In genomic region chr5:147412561-147412960, GRCh38 we compare ENCODE assay signal across 15 cellular contexts.
"Had no signal": no experiment of that assay in that cellular context is flagged by ENCODE, and none has a peak within 500 bp of the region (broad histone marks: within the 10 kb centered on the region; RNA-seq: fewer than 3 reads in every experiment).

No MANE protein-coding gene starts in this region.

- H3K9me3 ChIP-seq: heart right ventricle, ovary, upper lobe of left lung had no signal

- H3K27me3 ChIP-seq: foreskin keratinocyte, heart right ventricle, ovary, upper lobe of left lung had no signal

- H3K4me3 Mint-ChIP-seq: activated CD4-positive, alpha-beta memory T cell treated with anti-CD3 and anti-CD28 coated beads, Interleukin-2, amount 10 ng/mL, durations not matched to agents 7 days and 5 days; activated CD4-positive, alpha-beta T cell treated with anti-CD3 and anti-CD28 coated beads for 36 hours; naive B cell; stimulated activated naive B cell treated with anti-CD40 and anti-IgM and Interleukin-4, amounts not matched to agents 10 μg/mL and 1 μg/mL and 100 μg/mL, for 72 hours had no signal

- DNase-seq: activated CD4-positive, alpha-beta memory T cell treated with anti-CD3 and anti-CD28 coated beads, Interleukin-2, amount 10 ng/mL, durations not matched to agents 7 days and 5 days; activated CD4-positive, alpha-beta T cell treated with anti-CD3 and anti-CD28 coated beads for 36 hours; activated naive CD4-positive, alpha-beta T cell treated with Interleukin-2 at 50 U/mL for 16 hours; activated T-cell treated with anti-CD3 and anti-CD28 coated beads, Interleukin-2, amount 50 U/mL, for 1 hour; foreskin keratinocyte; heart right ventricle; left ventricle myocardium superior; naive B cell; ovary; stimulated activated naive B cell treated with anti-CD40 and anti-IgM and Interleukin-4, amounts not matched to agents 10 μg/mL and 1 μg/mL and 100 μg/mL, for 72 hours; substantia nigra; upper lobe of left lung had no signal

- H3K27ac ChIP-seq: foreskin keratinocyte, ovary, SK-N-MC had no signal

- H3K4me1 ChIP-seq: foreskin keratinocyte had no signal

- H3K27ac Mint-ChIP-seq: activated CD4-positive, alpha-beta memory T cell treated with anti-CD3 and anti-CD28 coated beads, Interleukin-2, amount 10 ng/mL, durations not matched to agents 7 days and 5 days; activated CD4-positive, alpha-beta T cell treated with anti-CD3 and anti-CD28 coated beads for 36 hours; activated T-helper 2 cell treated with anti-CD3 and anti-CD28 coated beads, Interferon-gamma antibody, Interleukin-2, Interleukin-4, amounts not matched to agents 10 μg/mL and 5 μg/mL and 100 μg/mL, durations not matched to agents 14 hours and 24 hours and 36 hours; naive B cell; stimulated activated naive B cell treated with anti-CD40 and anti-IgM and Interleukin-4, amounts not matched to agents 10 μg/mL and 1 μg/mL and 100 μg/mL, for 72 hours had no signal

- H3K4me3 ChIP-seq: heart right ventricle, ovary, SK-N-MC, upper lobe of left lung had no signal

- H3K36me3 Mint-ChIP-seq: naive B cell; stimulated activated naive B cell treated with anti-CD40 and anti-IgM and Interleukin-4, amounts not matched to agents 10 μg/mL and 1 μg/mL and 100 μg/mL, for 72 hours had no signal

- H3K4me1 Mint-ChIP-seq: activated CD4-positive, alpha-beta memory T cell treated with anti-CD3 and anti-CD28 coated beads, Interleukin-2, amount 10 ng/mL, durations not matched to agents 7 days and 5 days; activated CD4-positive, alpha-beta T cell treated with anti-CD3 and anti-CD28 coated beads for 36 hours; naive B cell; stimulated activated naive B cell treated with anti-CD40 and anti-IgM and Interleukin-4, amounts not matched to agents 10 μg/mL and 1 μg/mL and 100 μg/mL, for 72 hours had no signal

- H3K27me3 Mint-ChIP-seq: activated CD4-positive, alpha-beta memory T cell treated with anti-CD3 and anti-CD28 coated beads, Interleukin-2, amount 10 ng/mL, durations not matched to agents 7 days and 5 days; activated CD4-positive, alpha-beta T cell treated with anti-CD3 and anti-CD28 coated beads for 36 hours; naive B cell; stimulated activated naive B cell treated with anti-CD40 and anti-IgM and Interleukin-4, amounts not matched to agents 10 μg/mL and 1 μg/mL and 100 μg/mL, for 72 hours had no signal

- H3K9me3 Mint-ChIP-seq: activated CD4-positive, alpha-beta memory T cell treated with anti-CD3 and anti-CD28 coated beads, Interleukin-2, amount 10 ng/mL, durations not matched to agents 7 days and 5 days; activated T-helper 2 cell treated with anti-CD3 and anti-CD28 coated beads, Interferon-gamma antibody, Interleukin-2, Interleukin-4, amounts not matched to agents 10 μg/mL and 5 μg/mL and 100 μg/mL, durations not matched to agents 14 hours and 24 hours and 36 hours; naive B cell; stimulated activated naive B cell treated with anti-CD40 and anti-IgM and Interleukin-4, amounts not matched to agents 10 μg/mL and 1 μg/mL and 100 μg/mL, for 72 hours had no signal

- FAIRE-seq: TTC549 had no signal

- ATAC-seq: activated CD4-positive, alpha-beta T cell treated with anti-CD3 and anti-CD28 coated beads for 36 hours; foreskin keratinocyte; heart right ventricle; stimulated activated naive B cell treated with anti-CD40 and anti-IgM and Interleukin-4, amounts not matched to agents 10 μg/mL and 1 μg/mL and 100 μg/mL, for 72 hours had no signal
